Comparison of ENCODE assay signal across 8 cellular contexts in genomic region chr13:27533155-27533643, GRCh38.
DNase-seq lines count a peak whose midpoint lies in the region; ATAC-seq lines count a peak whose summit lies in the region.

No MANE protein-coding gene starts in this region.

- H3K27ac ChIP-seq in epithelial cell of prostate = no peak overlapping the region

- DNase-seq in NCI-H1417 (lab: John Stamatoyannopoulos, UW) (peak in 2 of 3 experiments; percentile 2 to 4), NCI-H1417 treated with DMSO at 0.1 percent for 48 hours (lab: John Stamatoyannopoulos, UW) (no peak), NOMO-1 (lab: John Stamatoyannopoulos, UW; ENCODE audit: unreplicated experiment in 2 of 2) (peak; percentile 45 to 63), activated T-cell treated with anti-CD3 and anti-CD28 coated beads for 4 hours (peak; percentile 18), epithelial cell of prostate (ENCODE audit: low read depth, low spot score) (peak; percentile 1), middle frontal gyrus (ENCODE audit: extremely low spot score, low spot score) (peak; percentile 50)
- DNase-seq in stimulated activated CD8-positive, alpha-beta memory T cell treated with anti-CD3 and anti-CD28 coated beads, Interleukin-4, amount 100 ng/mL, for 24 hours (ENCODE audit: low read depth) = peak; percentile 12

- no peak for ATAC-seq in HG03342 (IDR thresholded peaks at IDR 0.05; ENCODE audit: unreplicated experiment)
